9 cellular contexts compared by ENCODE assay signal in the genomic region with DNA sequence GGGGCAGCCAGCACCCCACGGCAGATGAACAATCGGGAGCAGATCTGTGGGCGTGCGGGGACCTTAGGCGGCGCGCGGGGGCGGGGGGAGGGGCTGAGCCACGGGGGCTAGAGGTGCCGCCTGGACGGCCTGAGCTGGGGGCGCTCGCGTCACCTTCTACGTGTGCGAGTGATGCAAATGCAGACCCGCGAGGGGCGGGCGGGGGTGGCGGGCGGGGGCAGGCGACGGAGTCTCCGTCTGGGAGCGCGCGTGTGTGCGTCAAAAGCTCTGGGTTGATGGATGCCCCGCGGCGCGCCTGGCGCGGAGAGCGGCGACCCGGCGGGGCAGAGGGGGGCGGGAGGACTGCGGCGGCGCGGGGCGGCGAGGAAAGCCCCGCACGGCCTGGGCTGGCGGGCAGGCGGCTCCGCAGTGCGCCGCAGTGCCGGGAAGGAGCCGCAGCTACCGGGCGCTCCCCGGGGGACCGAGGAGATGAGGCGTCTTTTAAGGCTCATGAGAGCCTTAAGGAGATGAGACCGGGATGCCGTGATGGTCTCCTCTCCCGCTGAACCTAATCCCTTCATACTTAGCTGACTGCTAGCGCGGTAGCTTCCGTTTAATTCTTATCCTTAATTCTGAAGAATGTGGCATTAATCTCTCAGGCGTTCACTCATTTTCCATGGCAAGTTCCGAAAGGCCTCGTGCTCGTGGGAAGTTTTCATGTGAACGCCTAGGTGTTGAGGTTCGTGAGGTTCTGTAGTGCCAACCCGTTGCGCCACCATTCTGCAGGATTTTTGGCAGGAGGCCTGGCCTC. TPM values are rescaled to one million over a fixed set of nuclear protein-coding genes. Genes with fewer than 3 reads are reported as not detected.
A peak's percentile ranks its signal among the peaks of the same experiment; 100 is the strongest.
DNase-seq lines count a peak whose midpoint lies in the region; TF ChIP-seq lines count a peak whose summit lies in the region.
"Had no signal": no experiment of that assay in that cellular context is flagged by ENCODE, and none has a peak within 500 bp of the region (broad histone marks: within the 10 kb centered on the region; RNA-seq: fewer than 3 reads in every experiment).

No MANE protein-coding gene starts in this region.

- H2BK5ac ChIP-seq in trophoblast cell (ENCODE audit: low read depth, low read length, poor library complexity) = no peak overlapping the region

- H2BK12ac ChIP-seq in trophoblast cell (ENCODE audit: low read length) = no peak overlapping the region

- H3K4me1 ChIP-seq in trophoblast cell (ENCODE audit: control insufficient read depth in 1 of 2, insufficient read depth in 2 of 2, low read length in 2 of 2) = peaks cover 12 to 18% of the 10 kb centered on the region in 2 experiments

- no peak overlapping the region for H4K91ac ChIP-seq in trophoblast cell (ENCODE audit: low read depth, low read length)

- H2AK5ac ChIP-seq in trophoblast cell (ENCODE audit: low read length) = no peak overlapping the region

- no peaks in the 10 kb centered on the region for H3K79me2 ChIP-seq in trophoblast cell (ENCODE audit: control insufficient read depth, insufficient read depth, low read length, poor library complexity)

- H3K4me3 ChIP-seq in coronary artery (peak overlapping the region; percentile 53), trophoblast cell (ENCODE audit: low read depth, low read length) (peak overlapping the region; percentile 49)

- no peak overlapping the region for H2BK120ac ChIP-seq in trophoblast cell (ENCODE audit: insufficient read depth, low read length, poor library complexity)

- no peak overlapping the region for H3K4ac ChIP-seq in trophoblast cell (ENCODE audit: low read depth, low read length)

- no peak overlapping the region for H3K27ac ChIP-seq in coronary artery
- H3K27ac ChIP-seq in trophoblast cell (ENCODE audit: low read depth, low read length) = no peak overlapping the region
- H3K27ac ChIP-seq: 22Rv1 had no signal

- H3K4me2 ChIP-seq in trophoblast cell (ENCODE audit: low read length) = peak overlapping the region; percentile 74

- no peaks in the 10 kb centered on the region for H3K36me3 ChIP-seq in trophoblast cell (ENCODE audit: control insufficient read depth in 1 of 2, insufficient read depth in 2 of 2, low read length in 2 of 2)

- no peak overlapping the region for H3K9ac ChIP-seq in trophoblast cell (ENCODE audit: low read length)

- peaks cover 38% of the 10 kb centered on the region for H3K27me3 ChIP-seq in trophoblast cell (ENCODE audit: insufficient read depth, low read length)

- no CpG with 5 or more reads among the region's 75 CpGs for WGBS in trophoblast cell (ENCODE audit: extremely low coverage, insufficient coverage, insufficient read length)

- no peak overlapping the region for H3K14ac ChIP-seq in trophoblast cell (ENCODE audit: low read length)

- no peaks in the 10 kb centered on the region for H3K9me3 ChIP-seq in trophoblast cell (ENCODE audit: insufficient read depth, low read depth, low read length)

- no peak overlapping the region for H2AFZ ChIP-seq in trophoblast cell (ENCODE audit: insufficient read depth, low read length, poor library complexity)

- no peak overlapping the region for H3K23ac ChIP-seq in trophoblast cell (ENCODE audit: low read length)

- no peak overlapping the region for H4K12ac ChIP-seq in trophoblast cell (ENCODE audit: low read depth, low read length)

- TF ChIP-seq CTCF in coronary artery (IDR thresholded peaks at IDR 0.05) = no peak

- peak; percentile 80 for DNase-seq in DMS 273 (lab: John Stamatoyannopoulos, UW; ENCODE audit: unreplicated experiment)
- DNase-seq in DMS 273 treated with DMSO at 0.1 percent for 48 hours (lab: John Stamatoyannopoulos, UW) = no peak
- DNase-seq in NCI-H82 treated with DMSO at 0.1 percent for 48 hours (lab: John Stamatoyannopoulos, UW; ENCODE audit: unreplicated experiment) = peak; percentile 33
- no peak for DNase-seq in coronary artery (ENCODE audit: low spot score)
- no peak for DNase-seq in trophoblast cell
- no peak for DNase-seq in activated CD4-positive, CD25-positive, alpha-beta regulatory T cell treated with anti-CD3 and anti-CD28 coated beads, Interleukin-2, amount 50 U/mL, for 72 hours
- no peak for DNase-seq in RKO (ENCODE audit: low spot score)
- DNase-seq in NCI-H187 treated with DMSO at 0.1 percent for 48 hours (lab: John Stamatoyannopoulos, UW) = no peak

- no peaks in the 10 kb centered on the region for H3K79me1 ChIP-seq in trophoblast cell (ENCODE audit: low read length)

- H3K18ac ChIP-seq in trophoblast cell (ENCODE audit: low read length) = no peak overlapping the region

- no peak overlapping the region for H4K8ac ChIP-seq in trophoblast cell (ENCODE audit: low read depth, low read length)

RNA-seq across cellular contexts. Expression of gene SV2C, which starts 1.5 kb away (rescaled TPM):
- polyA plus RNA-seq in trophoblast cell (2013) = 0.08 and 0.10 TPM in 2 replicates

Comparison
In these comparisons a context has a peak if more than half of its experiments do, and no peak if none do; other contexts are left out.
1. DNase-seq: peak in DMS 273 (single experiment) and NCI-H82 treated with DMSO at 0.1 percent for 48 hours (single experiment); none in DMS 273 treated with DMSO at 0.1 percent for 48 hours (single experiment), coronary artery (single experiment), trophoblast cell (0 of 2), activated CD4-positive, CD25-positive, alpha-beta regulatory T cell treated with anti-CD3 and anti-CD28 coated beads, Interleukin-2, amount 50 U/mL, for 72 hours (single experiment), RKO (single experiment) and NCI-H187 treated with DMSO at 0.1 percent for 48 hours (single experiment).